Comparison of ENCODE assay signal across 24 cellular contexts in genomic region chr6:41530476-41530875, GRCh38.
"Had no signal": no experiment of that assay in that cellular context is flagged by ENCODE, and none has a peak within 500 bp of the region (broad histone marks: within the 10 kb centered on the region; RNA-seq: fewer than 3 reads in every experiment).

No MANE protein-coding gene starts in this region.

- H3K27ac Mint-ChIP-seq: activated CD8-positive, alpha-beta memory T cell treated with anti-CD3 and anti-CD28 coated beads, Interleukin-2, amount 10 ng/mL, durations not matched to agents 7 days and 5 days had no signal

- H3K36me3 Mint-ChIP-seq: activated CD8-positive, alpha-beta memory T cell treated with anti-CD3 and anti-CD28 coated beads, Interleukin-2, amount 10 ng/mL, durations not matched to agents 7 days and 5 days; brain had no signal

- H3K9me3 Mint-ChIP-seq: activated naive CD4-positive, alpha-beta T cell treated with anti-CD3 and anti-CD28 coated beads, Interleukin-2, amount 10 ng/mL, durations not matched to agents 7 days and 5 days; activated T-cell treated with anti-CD3 and anti-CD28 coated beads, Interleukin-2, amount 50 U/mL, for 24 hours; central memory CD8-positive, alpha-beta T cell had no signal

- H3K9me3 ChIP-seq: Peyer's patch, SJCRH30 had no signal

- DNase-seq: activated CD4-positive, alpha-beta T cell treated with anti-CD3 and anti-CD28 coated beads for 4 hours; activated CD4-positive, alpha-beta T cell treated with anti-CD3 and anti-CD28 coated beads, Interleukin-2, amount 50 U/mL, for 4 hours; activated CD8-positive, alpha-beta memory T cell treated with anti-CD3 and anti-CD28 coated beads, Interleukin-2, amount 10 ng/mL, durations not matched to agents 7 days and 5 days; activated effector memory CD4-positive, alpha-beta T cell treated with anti-CD3 and anti-CD28 coated beads, Interleukin-2, amount 50 U/mL, for 16 hours; activated naive CD4-positive, alpha-beta T cell treated with anti-CD3 and anti-CD28 coated beads, Interleukin-2, amount 10 ng/mL, durations not matched to agents 7 days and 5 days; activated T-cell treated with anti-CD3 and anti-CD28 coated beads, Interleukin-2, amount 50 U/mL, for 24 hours; amygdala; Karpas-422; MM.1S; NCI-H1105; NCI-H1436; NCI-H1694 treated with DMSO at 0.1 percent for 48 hours; NCI-H2029 treated with DMSO at 0.1 percent for 48 hours; NCI-H446; Peyer's patch; Right ventricle myocardium superior; SJCRH30; SW 1271 had no signal

- H3K4me3 Mint-ChIP-seq: activated CD8-positive, alpha-beta memory T cell treated with anti-CD3 and anti-CD28 coated beads, Interleukin-2, amount 10 ng/mL, durations not matched to agents 7 days and 5 days; brain had no signal

- H3K27me3 Mint-ChIP-seq: central memory CD8-positive, alpha-beta T cell had no signal

- H3K27me3 ChIP-seq: Peyer's patch, SJCRH30 had no signal

- H3K4me3 ChIP-seq: Peyer's patch, SJCRH30 had no signal

- H3K27ac ChIP-seq: RWPE1, SJCRH30 had no signal

- H3K36me3 ChIP-seq: Peyer's patch, SJCRH30 had no signal

- FAIRE-seq: astrocyte had no signal

- ATAC-seq: activated CD4-positive, CD25-positive, alpha-beta regulatory T cell treated with anti-CD3 and anti-CD28 coated beads, Interleukin-2, amount 50 U/mL, for 24 hours; activated CD8-positive, alpha-beta memory T cell treated with anti-CD3 and anti-CD28 coated beads, Interleukin-2, amount 10 ng/mL, durations not matched to agents 7 days and 5 days; SK-N-SH treated with all-trans-retinoic acid at 6 μM for 48 hours had no signal
